In the genomic region with DNA sequence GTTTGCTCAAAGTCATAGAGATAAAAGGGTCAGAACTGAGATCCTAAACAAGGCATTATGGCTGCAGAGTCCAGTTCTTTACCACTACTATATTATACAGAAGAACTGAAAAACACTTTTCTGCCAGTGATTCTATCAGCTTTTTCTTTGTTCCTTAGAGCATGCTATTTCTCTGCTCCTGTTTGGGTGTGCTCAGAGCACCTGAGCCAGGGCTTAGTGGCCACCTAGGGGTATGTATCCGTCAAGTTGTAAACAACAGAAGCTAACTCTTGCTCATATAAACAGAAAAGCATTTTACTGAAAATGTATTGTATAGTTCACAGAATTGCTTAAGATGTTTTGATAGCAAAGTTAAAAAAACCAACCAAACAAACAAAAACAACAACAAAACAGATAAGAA, we compare ENCODE assay signal across 7 cellular contexts.
"Had no signal": no experiment of that assay in that cellular context is flagged by ENCODE, and none has a peak within 500 bp of the region (broad histone marks: within the 10 kb centered on the region; RNA-seq: fewer than 3 reads in every experiment).

No MANE protein-coding gene starts in this region.

- H3K36me3 Mint-ChIP-seq: IgD-negative memory B cell had no signal

- H3K4me1 Mint-ChIP-seq: IgD-negative memory B cell had no signal

- H3K27me3 Mint-ChIP-seq: IgD-negative memory B cell had no signal

- H3K9ac ChIP-seq: GM23248 had no signal

- FAIRE-seq: HepG2 had no signal

- H3K4me3 Mint-ChIP-seq: IgD-negative memory B cell had no signal

- H3K27ac ChIP-seq: GM23248, HL-60 had no signal

- DNase-seq: H7, HCEC 1CT, KBM-7 had no signal

- H3K27ac Mint-ChIP-seq: IgD-negative memory B cell had no signal

- H2AFZ ChIP-seq: GM23248 had no signal

- ATAC-seq: HepG2 had no signal

- H3K4me3 ChIP-seq: GM23248 had no signal
